In the genomic region with DNA sequence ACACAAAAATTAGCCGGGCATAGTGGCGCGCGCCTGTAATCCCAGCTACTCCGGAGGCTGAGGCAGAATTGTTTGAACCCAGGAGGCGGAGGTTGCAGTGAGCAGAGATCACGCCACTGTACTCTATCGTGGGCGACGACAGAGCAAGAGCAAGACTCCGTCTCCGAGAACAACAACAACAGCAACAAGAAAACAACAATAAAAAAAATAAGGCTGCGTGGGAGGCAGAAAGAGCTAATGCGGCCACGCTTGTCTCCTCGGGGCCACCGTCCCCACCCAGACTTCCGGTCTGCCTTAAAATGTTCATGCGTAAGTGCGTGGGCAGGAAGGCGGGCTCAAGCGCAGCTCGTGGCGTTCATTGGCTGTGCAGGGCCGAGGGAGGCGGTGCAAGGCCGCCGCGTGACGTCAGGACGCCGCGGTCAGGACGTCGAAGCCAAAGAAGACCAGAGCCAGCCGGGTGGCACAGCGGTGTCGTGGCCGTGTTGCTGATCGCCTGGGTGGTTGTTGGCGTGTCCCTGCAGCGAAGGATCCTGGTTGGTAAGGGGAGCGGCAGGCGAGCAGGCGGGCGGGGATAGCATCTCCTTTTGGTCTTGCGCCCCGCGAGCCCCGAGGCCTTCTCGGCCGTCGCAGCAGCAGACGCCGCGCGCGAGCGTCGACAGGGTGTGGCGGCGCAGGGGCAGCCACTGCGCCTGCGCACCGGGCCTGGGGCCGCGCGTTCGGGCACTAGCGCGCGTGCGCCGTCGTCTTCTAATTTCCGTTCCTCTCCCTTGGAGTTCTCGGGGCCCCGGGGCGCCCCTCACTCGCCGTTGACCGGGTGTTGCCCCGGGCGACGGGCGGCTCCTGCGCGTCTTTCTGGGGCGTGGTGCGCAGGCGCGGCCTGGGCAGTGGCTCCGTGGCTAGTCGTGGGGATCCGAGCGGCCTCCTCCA, we compare ENCODE assay signal across 8 cellular contexts. TPM values are rescaled to one million over a fixed set of nuclear protein-coding genes. Genes with fewer than 3 reads are reported as not detected.
DNase-seq lines count a peak whose midpoint lies in the region; ATAC-seq and TF ChIP-seq lines count a peak whose summit lies in the region.

A gene (plus strand): TSS at position 426 of the 927 bp plus-strand sequence. CDS start 2,146 bp downstream, outside the sequence.

- peaks cover 49% of the 10 kb centered on the region for H3K4me1 Mint-ChIP-seq in activated B cell treated with CpG ODN at 0.5 μM for 24 hours

- peak within 1 kb of the TSS; percentile 100 for H3K4me3 Mint-ChIP-seq in activated B cell treated with CpG ODN at 0.5 μM for 24 hours

- H3K9me3 Mint-ChIP-seq in activated B cell treated with CpG ODN at 0.5 μM for 24 hours, result no peaks in the 10 kb centered on the region

- no peaks in the 10 kb centered on the region for H3K27me3 Mint-ChIP-seq in activated B cell treated with CpG ODN at 0.5 μM for 24 hours

- peak within 1 kb of the TSS; percentile 99 for H3K27ac ChIP-seq in caudate nucleus (ENCODE audit: low read depth, low read length)

- POLR2A ChIA-PET in activated B cell treated with CpG ODN at 0.5 μM for 24 hours (lab: Charles Lee), result interaction anchor here (0.6 to 2.0 kb wide), 31 partner anchors 9 to 1197 kb away, joined by 3 to 78 read pairs (median 4); a partner anchor contains a TSS

- intact Hi-C loops in activated B cell treated with CpG ODN at 0.5 μM for 24 hours (cut with micrococcal nuclease), result loop anchor here (1.0 to 5.0 kb wide), 7 partner anchors 14 to 1027 kb away; a partner anchor contains a TSS

- peaks cover 70% of the 10 kb centered on the region for H3K36me3 Mint-ChIP-seq in activated B cell treated with CpG ODN at 0.5 μM for 24 hours (ENCODE audit: low read depth)

- peak; percentile 98 for TF ChIP-seq POLR2A in GM18951 (IDR thresholded peaks at IDR 0.05; ENCODE audit: extremely low read depth, insufficient read depth, insufficient read length)

- no peak for TF ChIP-seq CTCF in activated B cell treated with CpG ODN at 0.5 μM for 24 hours (IDR thresholded peaks at IDR 0.05)

- CTCF ChIA-PET in activated B cell treated with CpG ODN at 0.5 μM for 24 hours (lab: Charles Lee), result no interaction called here

- in situ Hi-C loops in GM18951 (cut with MboI; ENCODE audit: low sequenced_read_pairs, unreplicated experiment), result no loop called here

- peak; percentile 97 for DNase-seq in AG08395 (ENCODE audit: low spot score)
- DNase-seq in NCI-H345 (lab: John Stamatoyannopoulos, UW), result peak; percentile 93
- DNase-seq in activated B cell treated with CpG ODN at 0.5 μM for 24 hours, result peak; percentile 98
- DNase-seq in caudate nucleus (lab: John Stamatoyannopoulos, UW), result peak; percentile 80 to 99 (median 97)
- DNase-seq in iris pigment epithelial cell (ENCODE audit: low read depth), result peak; percentile 99
- DNase-seq in stimulated activated CD4-positive, alpha-beta T cell treated with anti-CD3 and anti-CD28 coated beads, Interleukin-12 subunit alpha, Interleukin-12 subunit beta, amount 100 ng/mL, for 4 hours, result peak; percentile 93

- H3K27ac Mint-ChIP-seq in activated B cell treated with CpG ODN at 0.5 μM for 24 hours, result peak within 1 kb of the TSS; percentile 97

- ATAC-seq in HG03196 (IDR thresholded peaks at IDR 0.05; ENCODE audit: unreplicated experiment) (peak; percentile 86), activated B cell treated with CpG ODN at 0.5 μM for 24 hours (ENCODE audit: low read depth) (peak; percentile 92)

RNA-seq across cellular contexts. Expression of the gene that starts here (rescaled TPM):
- total RNA-seq in activated B cell treated with CpG ODN at 0.5 μM for 24 hours, result 296 and 363 TPM in 2 replicates

Comparison
In these comparisons a context has a peak if more than half of its experiments do, and no peak if none do; other contexts are left out.
1. Peak in every context shown above with its lines: DNase-seq, ATAC-seq and H3K27ac ChIP-seq.